ENCODE assay signal across 1 cellular context in the genomic region with DNA sequence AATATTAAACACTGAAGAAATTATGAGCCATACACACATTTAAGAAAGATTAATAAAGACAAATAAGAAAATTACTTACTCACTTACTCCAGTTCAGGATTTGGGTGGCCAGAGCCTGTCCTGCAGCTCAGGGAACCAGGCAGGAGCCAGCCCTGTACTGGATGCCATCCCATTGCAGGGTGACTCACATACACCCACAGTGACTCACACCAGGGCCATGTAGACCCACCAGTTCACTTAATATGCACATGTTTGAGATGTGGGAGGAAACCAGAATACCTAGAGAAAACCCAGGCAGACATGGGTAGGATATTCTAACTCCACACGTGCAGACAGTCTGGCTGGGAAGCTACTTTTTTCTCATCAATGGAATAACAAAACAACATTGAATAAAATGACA.
TF ChIP-seq lines count a peak whose summit lies in the region.

No MANE protein-coding gene starts in this region.

TF ChIP-seq in HCT116, 20 proteins besides CTCF, POLR2A, EP300 and RAD21 (continued from another document):
- TF ChIP-seq ZBTB33 (IDR thresholded peaks at IDR 0.05; ENCODE audit: extremely low read depth, insufficient replicate concordance, low read length) (no peak), TCF7L2 (IDR thresholded peaks at IDR 0.05; ENCODE audit: borderline replicate concordance, extremely low read depth, insufficient read depth, insufficient read length) (no peak), ZNF274 (IDR thresholded peaks at IDR 0.05; ENCODE audit: low read depth, low read length) (no peak), CEBPB (IDR thresholded peaks at IDR 0.05; ENCODE audit: low read depth) (no peak; the same call in 1 of the 2 replicates), CBX3 (IDR thresholded peaks at IDR 0.05; ENCODE audit: low read depth) (peak; percentile 87), ZFX (IDR thresholded peaks at IDR 0.05) (no peak)
TF ChIP-seq in HCT116: peak in this region for 7.
